ENCODE assay signal across 29 cellular contexts in genomic region chr7:123768493-123768892, GRCh38.
"Had no signal": no experiment of that assay in that cellular context is flagged by ENCODE, and none has a peak within 500 bp of the region (broad histone marks: within the 10 kb centered on the region; RNA-seq: fewer than 3 reads in every experiment).

No MANE protein-coding gene starts in this region.

- ATAC-seq: activated CD8-positive, alpha-beta memory T cell treated with anti-CD3 and anti-CD28 coated beads, Interleukin-2, amount 10 ng/mL, durations not matched to agents 7 days and 5 days; activated naive CD4-positive, alpha-beta T cell treated with anti-CD3 and anti-CD28 coated beads, Interleukin-2, amount 50 U/mL, for 72 hours; activated naive CD8-positive, alpha-beta T cell treated with anti-CD3 and anti-CD28 coated beads, Interleukin-2, amount 50 U/mL, for 24 hours; Right ventricle myocardium inferior; T-cell had no signal

- H3K36me3 ChIP-seq: ascending aorta had no signal

- H3K4me3 ChIP-seq: body of pancreas, SK-N-MC had no signal

- H3K4me3 Mint-ChIP-seq: activated B cell treated with CpG ODN at 0.5 μM for 24 hours; activated CD4-positive, alpha-beta T cell treated with anti-CD3 and anti-CD28 coated beads, Interleukin-2, amount 10 ng/mL, durations not matched to agents 24 days and 14 days; activated CD8-positive, alpha-beta memory T cell treated with anti-CD3 and anti-CD28 coated beads, Interleukin-2, amount 10 ng/mL, durations not matched to agents 7 days and 5 days; activated naive CD8-positive, alpha-beta T cell treated with anti-CD3 and anti-CD28 coated beads, Interleukin-2, amount 50 U/mL, for 24 hours; activated T-cell treated with anti-CD3 and anti-CD28 coated beads, Interleukin-2, amount 50 U/mL, for 24 hours; activated T-helper 1 cell treated with anti-CD3 and anti-CD28 coated beads, Interleukin-12 subunit alpha, Interleukin-12 subunit beta, Interleukin-2, Interleukin-4 antibody, amounts not matched to agents 30 ng/mL and 10 ng/mL and 1 ng/mL, durations not matched to agents 14 hours and 24 hours and 36 hours; T-cell had no signal

- H3K36me3 Mint-ChIP-seq: T-cell had no signal

- H3K27ac Mint-ChIP-seq: activated B cell treated with CpG ODN at 0.5 μM for 24 hours; activated CD4-positive, alpha-beta T cell treated with anti-CD3 and anti-CD28 coated beads, Interleukin-2, amount 10 ng/mL, durations not matched to agents 24 days and 14 days; activated naive CD4-positive, alpha-beta T cell treated with anti-CD3 and anti-CD28 coated beads, Interleukin-2, amount 50 U/mL, for 72 hours; activated naive CD8-positive, alpha-beta T cell treated with anti-CD3 and anti-CD28 coated beads, Interleukin-2, amount 50 U/mL, for 24 hours; activated T-cell treated with anti-CD3 and anti-CD28 coated beads, Interleukin-2, amount 50 U/mL, for 24 hours; activated T-helper 1 cell treated with anti-CD3 and anti-CD28 coated beads, Interleukin-12 subunit alpha, Interleukin-12 subunit beta, Interleukin-2, Interleukin-4 antibody, amounts not matched to agents 30 ng/mL and 10 ng/mL and 1 ng/mL, durations not matched to agents 14 hours and 24 hours and 36 hours; T-cell had no signal

- H3K4me1 ChIP-seq: ascending aorta had no signal

- H3K9me3 ChIP-seq: ascending aorta, body of pancreas had no signal

- H3K27me3 ChIP-seq: ascending aorta, body of pancreas had no signal

- H3K27ac ChIP-seq: ascending aorta, SK-N-MC had no signal

- H3K9me3 Mint-ChIP-seq: activated B cell treated with CpG ODN at 0.5 μM for 24 hours; activated naive CD8-positive, alpha-beta T cell treated with anti-CD3 and anti-CD28 coated beads, Interleukin-2, amount 50 U/mL, for 24 hours; activated T-cell treated with anti-CD3 and anti-CD28 coated beads, Interleukin-2, amount 50 U/mL, for 24 hours; central memory CD8-positive, alpha-beta T cell had no signal

- DNase-seq: activated B cell treated with CpG ODN at 0.5 μM for 24 hours; activated CD4-positive, alpha-beta T cell treated with anti-CD3 and anti-CD28 coated beads for 1 hour; activated CD4-positive, alpha-beta T cell treated with anti-CD3 and anti-CD28 coated beads, Interleukin-2, amount 10 ng/mL, durations not matched to agents 24 days and 14 days; activated CD4-positive, alpha-beta T cell treated with anti-CD3 and anti-CD28 coated beads, Interleukin-2, amount 50 U/mL, for 48 hours; activated CD8-positive, alpha-beta memory T cell treated with anti-CD3 and anti-CD28 coated beads, Interleukin-2, amount 10 ng/mL, durations not matched to agents 7 days and 5 days; activated effector memory CD4-positive, alpha-beta T cell treated with Interleukin-2 at 50 U/mL for 16 hours; activated naive CD4-positive, alpha-beta T cell treated with Interleukin-2 at 50 U/mL for 16 hours; activated naive CD8-positive, alpha-beta T cell treated with anti-CD3 and anti-CD28 coated beads, Interleukin-2, amount 50 U/mL, for 24 hours; activated T-cell treated with anti-CD3 and anti-CD28 coated beads, Interleukin-2, amount 50 U/mL, for 24 hours; amniotic stem cell; body of pancreas; Karpas-422; NCI-H1048; NCI-H1930; NCI-H2171; NCI-H2227 treated with DMSO at 0.1 percent for 48 hours; NCI-H69; NK-92 treated with Interleukin-12 subunit alpha and Interleukin-12 subunit beta, amount 100 ng/mL, for 24 hours; OCI-M1; RPMI8226; T-cell; T-helper 2 cell; T1000 had no signal
